In genomic region chr22:24436553-24436952, GRCh38 we compare ENCODE assay signal across 13 cellular contexts. TPM values are rescaled to one million over a fixed set of nuclear protein-coding genes. Genes with fewer than 3 reads are reported as not detected.
DNase-seq lines count a peak whose midpoint lies in the region; ATAC-seq and TF ChIP-seq lines count a peak whose summit lies in the region.
"Had no signal": no experiment of that assay in that cellular context is flagged by ENCODE, and none has a peak within 500 bp of the region (broad histone marks: within the 10 kb centered on the region; RNA-seq: fewer than 3 reads in every experiment).

No MANE protein-coding gene starts in this region.

- no peaks in the 10 kb centered on the region for H3K27me3 ChIP-seq in DND-41 (ENCODE audit: insufficient read depth, low read length, poor library complexity)
- H3K27me3 ChIP-seq in hepatocyte = no peaks in the 10 kb centered on the region
- H3K27me3 ChIP-seq: colonic mucosa had no signal

- H3K27ac ChIP-seq in DND-41 (ENCODE audit: low read length) (peak overlapping the region; percentile 95), hepatocyte (no peak overlapping the region)
- H3K27ac ChIP-seq: colonic mucosa, VCaP had no signal

- H3K4me3 Mint-ChIP-seq in CD14-positive monocyte = no peak overlapping the region
- H3K4me3 Mint-ChIP-seq in activated T-helper 2 cell treated with anti-CD3 and anti-CD28 coated beads, Interferon-gamma antibody, Interleukin-2, Interleukin-4, amounts not matched to agents 10 μg/mL and 5 μg/mL and 100 μg/mL, durations not matched to agents 14 hours and 24 hours and 36 hours (ENCODE audit: low read depth) = no peak overlapping the region
- peak overlapping the region; percentile 4 for H3K4me3 Mint-ChIP-seq in natural killer cell treated with Interleukin-12 subunit alpha and Interleukin-12 subunit beta and Interleukin-15 and Interleukin-18, amount 100 ng/mL, for 72 hours

- H3K36me3 Mint-ChIP-seq in CD14-positive monocyte = peaks cover 36 to 60% of the 10 kb centered on the region in 2 donors
- peaks cover 60% of the 10 kb centered on the region for H3K36me3 Mint-ChIP-seq in activated T-helper 2 cell treated with anti-CD3 and anti-CD28 coated beads, Interferon-gamma antibody, Interleukin-2, Interleukin-4, amounts not matched to agents 10 μg/mL and 5 μg/mL and 100 μg/mL, durations not matched to agents 14 hours and 24 hours and 36 hours (ENCODE audit: low read depth)
- H3K36me3 Mint-ChIP-seq in natural killer cell treated with Interleukin-12 subunit alpha and Interleukin-12 subunit beta and Interleukin-15 and Interleukin-18, amount 100 ng/mL, for 72 hours = no peaks in the 10 kb centered on the region

- H3K4me3 ChIP-seq in DND-41 (ENCODE audit: low read depth in 1 of 2, low read length in 2 of 2) (no peak overlapping the region), hepatocyte (no peak overlapping the region)
- H3K4me3 ChIP-seq: colonic mucosa had no signal

- no peaks in the 10 kb centered on the region for H3K9me3 Mint-ChIP-seq in CD14-positive monocyte
- H3K9me3 Mint-ChIP-seq in activated T-helper 2 cell treated with anti-CD3 and anti-CD28 coated beads, Interferon-gamma antibody, Interleukin-2, Interleukin-4, amounts not matched to agents 10 μg/mL and 5 μg/mL and 100 μg/mL, durations not matched to agents 14 hours and 24 hours and 36 hours = no peaks in the 10 kb centered on the region
- H3K9me3 Mint-ChIP-seq in natural killer cell treated with Interleukin-12 subunit alpha and Interleukin-12 subunit beta and Interleukin-15 and Interleukin-18, amount 100 ng/mL, for 72 hours = no peaks in the 10 kb centered on the region

- peak; percentile 38 for DNase-seq in CD14-positive monocyte (ENCODE audit: low spot score)
- no peak for DNase-seq in DND-41
- no peak for DNase-seq in activated T-helper 2 cell treated with anti-CD3 and anti-CD28 coated beads, Interferon-gamma antibody, Interleukin-2, Interleukin-4, amounts not matched to agents 10 μg/mL and 5 μg/mL and 100 μg/mL, durations not matched to agents 14 hours and 24 hours and 36 hours (ENCODE audit: low spot score)
- DNase-seq in natural killer cell treated with Interleukin-12 subunit alpha and Interleukin-12 subunit beta and Interleukin-15 and Interleukin-18, amount 100 ng/mL, for 72 hours (ENCODE audit: low spot score) = peak; percentile 58
- no peak for DNase-seq in NCI-H526 (lab: John Stamatoyannopoulos, UW)
- DNase-seq in DMS 273 treated with DMSO at 0.1 percent for 48 hours (lab: John Stamatoyannopoulos, UW) = no peak
- DNase-seq in hepatocyte (ENCODE audit: low spot score) = no peak
- DNase-seq in stimulated activated CD4-positive, alpha-beta T cell treated with anti-CD3 and anti-CD28 coated beads, Interleukin-1b, Interleukin-23, amount 100 ng/mL, for 48 hours = no peak
- DNase-seq: activated gamma-delta T cell treated with Interleukin-2 at 50 U/mL for 16 hours, colonic mucosa, nucleus accumbens, RPMI8226 had no signal

- H3K9ac ChIP-seq in DND-41 (ENCODE audit: low read depth, low read length) = peak overlapping the region; percentile 41

- no peaks in the 10 kb centered on the region for H3K9me3 ChIP-seq in DND-41 (ENCODE audit: insufficient read depth, low read length, severe bottlenecking)
- no peaks in the 10 kb centered on the region for H3K9me3 ChIP-seq in hepatocyte (ENCODE audit: low read depth)
- H3K9me3 ChIP-seq: colonic mucosa had no signal

- H3K9me2 ChIP-seq in hepatocyte (replicated peaks; ENCODE audit: insufficient read depth) = no peaks in the 10 kb centered on the region

- ATAC-seq in DND-41 (ENCODE audit: insufficient read depth, low read depth) = no peak
- ATAC-seq in natural killer cell treated with Interleukin-12 subunit alpha and Interleukin-12 subunit beta and Interleukin-15 and Interleukin-18, amount 100 ng/mL, for 72 hours = no peak

- H3K79me2 ChIP-seq in DND-41 (ENCODE audit: insufficient read depth, low read length) (peaks cover 23% of the 10 kb centered on the region), hepatocyte (no peaks in the 10 kb centered on the region)

- H2AFZ ChIP-seq in DND-41 (ENCODE audit: low read depth, low read length) (no peak overlapping the region), hepatocyte (no peak overlapping the region)

- H3K4me1 Mint-ChIP-seq in CD14-positive monocyte = peaks cover 94% of the 10 kb centered on the region
- H3K4me1 Mint-ChIP-seq in activated T-helper 2 cell treated with anti-CD3 and anti-CD28 coated beads, Interferon-gamma antibody, Interleukin-2, Interleukin-4, amounts not matched to agents 10 μg/mL and 5 μg/mL and 100 μg/mL, durations not matched to agents 14 hours and 24 hours and 36 hours (ENCODE audit: low read depth) = peaks cover 69% of the 10 kb centered on the region
- H3K4me1 Mint-ChIP-seq in natural killer cell treated with Interleukin-12 subunit alpha and Interleukin-12 subunit beta and Interleukin-15 and Interleukin-18, amount 100 ng/mL, for 72 hours (ENCODE audit: low read depth in 2 of 2) = peaks cover 48 to 55% of the 10 kb centered on the region in 2 donors

- H3K4me2 ChIP-seq in DND-41 (ENCODE audit: insufficient read depth, low read length) (0 out of 2 replicates have a peak overlapping the region, but pooled peaks have one; percentile 1), hepatocyte (no peak overlapping the region)

- H3K27me3 Mint-ChIP-seq in CD14-positive monocyte (ENCODE audit: low read depth in 3 of 3) = peaks cover 0 to 2% (median 0%) of the 10 kb centered on the region in 3 donors
- no peaks in the 10 kb centered on the region for H3K27me3 Mint-ChIP-seq in activated T-helper 2 cell treated with anti-CD3 and anti-CD28 coated beads, Interferon-gamma antibody, Interleukin-2, Interleukin-4, amounts not matched to agents 10 μg/mL and 5 μg/mL and 100 μg/mL, durations not matched to agents 14 hours and 24 hours and 36 hours (ENCODE audit: low read depth)
- H3K27me3 Mint-ChIP-seq in natural killer cell treated with Interleukin-12 subunit alpha and Interleukin-12 subunit beta and Interleukin-15 and Interleukin-18, amount 100 ng/mL, for 72 hours = no peaks in the 10 kb centered on the region

- peaks cover 32% of the 10 kb centered on the region for H3K36me3 ChIP-seq in DND-41 (ENCODE audit: insufficient read depth, low read length)
- no peaks in the 10 kb centered on the region for H3K36me3 ChIP-seq in hepatocyte (replicated peaks; ENCODE audit: insufficient read depth, low read depth)
- H3K36me3 ChIP-seq: colonic mucosa had no signal

- H3K27ac Mint-ChIP-seq in CD14-positive monocyte = peak overlapping the region in 6 of 7 donors; percentile 19 to 100 (median 84)
- peak overlapping the region; percentile 60 for H3K27ac Mint-ChIP-seq in activated T-helper 2 cell treated with anti-CD3 and anti-CD28 coated beads, Interferon-gamma antibody, Interleukin-2, Interleukin-4, amounts not matched to agents 10 μg/mL and 5 μg/mL and 100 μg/mL, durations not matched to agents 14 hours and 24 hours and 36 hours
- peak overlapping the region; percentile 100 for H3K27ac Mint-ChIP-seq in natural killer cell treated with Interleukin-12 subunit alpha and Interleukin-12 subunit beta and Interleukin-15 and Interleukin-18, amount 100 ng/mL, for 72 hours

- no peak for TF ChIP-seq CTCF in CD14-positive monocyte (IDR thresholded peaks at IDR 0.05)
- no peak for TF ChIP-seq CTCF in DND-41 (IDR thresholded peaks at IDR 0.05; ENCODE audit: borderline replicate concordance, extremely low read depth, low read length, poor library complexity, severe bottlenecking)
- TF ChIP-seq CTCF in hepatocyte (IDR thresholded peaks at IDR 0.05; ENCODE audit: poor library complexity) = no peak

- peaks cover 4% of the 10 kb centered on the region; the same call in 1 of the 2 replicates for H4K20me1 ChIP-seq in DND-41 (ENCODE audit: insufficient read depth, low read length)
- H4K20me1 ChIP-seq in hepatocyte (ENCODE audit: insufficient read depth, poor library complexity, severe bottlenecking) = no peaks in the 10 kb centered on the region

- WGBS in hepatocyte (ENCODE audit: low lambda C conversion rate, missing lambda C conversion rate) = 90% methylated on average over 3 of the region's 3 CpGs

- intact Hi-C loops in CD14-positive monocyte (cut with micrococcal nuclease) = loop anchor here in 1 of 2 donors (5.0 kb wide), 1 partner anchor 36 kb away; no protein-coding TSS in a partner anchor
- intact Hi-C loops in activated T-helper 2 cell treated with anti-CD3 and anti-CD28 coated beads, Interferon-gamma antibody, Interleukin-2, Interleukin-4, amounts not matched to agents 10 μg/mL and 5 μg/mL and 100 μg/mL, durations not matched to agents 14 hours and 24 hours and 36 hours (cut with micrococcal nuclease) = no loop called here

- H3K4me1 ChIP-seq in DND-41 (ENCODE audit: insufficient read depth, low read length) = peaks cover 76% of the 10 kb centered on the region
- H3K4me1 ChIP-seq in hepatocyte (ENCODE audit: insufficient read depth) = peaks cover 8% of the 10 kb centered on the region

RNA-seq across cellular contexts. Expression of gene ADORA2A, which starts 9.2 kb away (rescaled TPM):
- 1 to 10 TPM; 5.8 to 6.5 TPM for polyA plus RNA-seq in CD14-positive monocyte
- 20.2 and 23.8 TPM in 2 replicates for total RNA-seq in activated T-helper 2 cell treated with anti-CD3 and anti-CD28 coated beads, Interferon-gamma antibody, Interleukin-2, Interleukin-4, amounts not matched to agents 10 μg/mL and 5 μg/mL and 100 μg/mL, durations not matched to agents 14 hours and 24 hours and 36 hours
- total RNA-seq in natural killer cell treated with Interleukin-12 subunit alpha and Interleukin-12 subunit beta and Interleukin-15 and Interleukin-18, amount 100 ng/mL, for 72 hours = 10 to 100 TPM; 29.0 to 81.6 TPM
- total RNA-seq in hepatocyte = 1.2 and 2.0 TPM in 2 replicates
- polyA plus RNA-seq in hepatocyte = 3.3 and 4.0 TPM in 2 replicates

RNA-seq across cellular contexts. Expression of gene UPB1, which starts 58.6 kb away (rescaled TPM):
- polyA plus RNA-seq in CD14-positive monocyte = under 1 TPM in 1 of 2 donors, not detected in 1; 0.17 TPM
- total RNA-seq in activated T-helper 2 cell treated with anti-CD3 and anti-CD28 coated beads, Interferon-gamma antibody, Interleukin-2, Interleukin-4, amounts not matched to agents 10 μg/mL and 5 μg/mL and 100 μg/mL, durations not matched to agents 14 hours and 24 hours and 36 hours = 0.09 and 0.11 TPM in 2 replicates
- 1 to 10 TPM in 1 of 2 donors, under 1 TPM in 1; 0.84 to 1.9 TPM for total RNA-seq in natural killer cell treated with Interleukin-12 subunit alpha and Interleukin-12 subunit beta and Interleukin-15 and Interleukin-18, amount 100 ng/mL, for 72 hours
- total RNA-seq in hepatocyte = 1.2 and 1.6 TPM in 2 replicates
- polyA plus RNA-seq in hepatocyte = 0.39 and 1.0 TPM in 2 replicates

Comparison
In these comparisons a context has a peak if more than half of its experiments do, and no peak if none do; other contexts are left out.
1. DNase-seq: peak in CD14-positive monocyte (single experiment) and natural killer cell treated with Interleukin-12 subunit alpha and Interleukin-12 subunit beta and Interleukin-15 and Interleukin-18, amount 100 ng/mL, for 72 hours (single experiment); none in DND-41 (single experiment), activated T-helper 2 cell treated with anti-CD3 and anti-CD28 coated beads, Interferon-gamma antibody, Interleukin-2, Interleukin-4, amounts not matched to agents 10 μg/mL and 5 μg/mL and 100 μg/mL, durations not matched to agents 14 hours and 24 hours and 36 hours (single experiment), NCI-H526 (0 of 2), DMS 273 treated with DMSO at 0.1 percent for 48 hours (single experiment), hepatocyte (single experiment) and stimulated activated CD4-positive, alpha-beta T cell treated with anti-CD3 and anti-CD28 coated beads, Interleukin-1b, Interleukin-23, amount 100 ng/mL, for 48 hours (single experiment).
2. Peak in every context shown above with its lines, with median percentiles within 50 percentile points of each other: H3K27ac Mint-ChIP-seq.